21 cellular contexts compared by ENCODE assay signal in the genomic region with DNA sequence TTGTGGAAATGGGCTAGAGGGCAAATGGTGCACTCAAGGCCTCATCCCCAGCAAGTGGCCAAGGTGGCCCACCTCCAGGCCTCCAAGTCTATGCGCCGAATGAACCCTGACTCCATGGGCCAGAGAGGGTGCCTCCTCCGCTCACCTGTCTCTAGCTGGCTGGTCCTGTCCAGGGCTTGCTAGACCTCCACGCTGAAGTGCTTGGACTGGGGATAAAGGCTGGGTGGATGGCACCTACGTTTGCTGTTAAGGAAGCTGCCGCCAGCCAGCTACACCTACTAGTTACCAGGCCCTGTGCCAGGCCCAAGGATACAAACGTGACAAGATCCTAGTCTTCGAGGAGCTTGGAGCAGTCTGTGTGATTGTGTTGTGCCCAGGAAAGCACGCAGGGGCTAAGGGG. TPM values are rescaled to one million over a fixed set of nuclear protein-coding genes. Genes with fewer than 3 reads are reported as not detected.
DNase-seq lines count a peak whose midpoint lies in the region; ATAC-seq and TF ChIP-seq lines count a peak whose summit lies in the region.
"Had no signal": no experiment of that assay in that cellular context is flagged by ENCODE, and none has a peak within 500 bp of the region (broad histone marks: within the 10 kb centered on the region; RNA-seq: fewer than 3 reads in every experiment).

No MANE protein-coding gene starts in this region.

- H3K27ac ChIP-seq in gastroesophageal sphincter: peak overlapping the region; percentile 88 to 94 (median 90)
- H3K27ac ChIP-seq in hepatocyte: no peak overlapping the region
- H3K27ac ChIP-seq: C4-2B, pancreas had no signal

- no peaks in the 10 kb centered on the region for H3K27me3 Mint-ChIP-seq in activated naive CD4-positive, alpha-beta T cell treated with anti-CD3 and anti-CD28 coated beads, Interleukin-2, amount 50 U/mL, for 24 hours
- no peaks in the 10 kb centered on the region for H3K27me3 Mint-ChIP-seq in activated naive CD4-positive, alpha-beta T cell treated with anti-CD3 and anti-CD28 coated beads for 36 hours (ENCODE audit: low read depth)
- peaks cover 8% of the 10 kb centered on the region for H3K27me3 Mint-ChIP-seq in nephron progenitor cell (ENCODE audit: low read depth, poor library complexity)
- no peaks in the 10 kb centered on the region for H3K27me3 Mint-ChIP-seq in stimulated activated naive B cell treated with anti-CD40 and anti-IgM and Interleukin-4, amounts not matched to agents 10 μg/mL and 1 μg/mL and 100 μg/mL, for 72 hours

- WGBS in gastroesophageal sphincter (ENCODE audit: low coverage in 1 of 2), 2 donors: no CpG with 5 or more reads among the region's 9 CpGs
- 94% methylated on average over 9 of the region's 9 CpGs for WGBS in hepatocyte (ENCODE audit: low lambda C conversion rate, missing lambda C conversion rate)

- ATAC-seq in gastroesophageal sphincter: no peak
- ATAC-seq in stimulated activated naive B cell treated with anti-CD40 and anti-IgM and Interleukin-4, amounts not matched to agents 10 μg/mL and 1 μg/mL and 100 μg/mL, for 72 hours (replicated peaks): no peak
- ATAC-seq in HG03175 (IDR thresholded peaks at IDR 0.05; ENCODE audit: unreplicated experiment): no peak
- ATAC-seq: activated naive CD4-positive, alpha-beta T cell treated with anti-CD3 and anti-CD28 coated beads, Interleukin-2, amount 50 U/mL, for 72 hours; left colon; pancreas had no signal

- H3K9me2 ChIP-seq in hepatocyte (replicated peaks; ENCODE audit: insufficient read depth): no peaks in the 10 kb centered on the region

- peaks cover 39% of the 10 kb centered on the region for H3K4me1 Mint-ChIP-seq in activated naive CD4-positive, alpha-beta T cell treated with anti-CD3 and anti-CD28 coated beads, Interleukin-2, amount 50 U/mL, for 24 hours
- peaks cover 41% of the 10 kb centered on the region for H3K4me1 Mint-ChIP-seq in activated naive CD4-positive, alpha-beta T cell treated with anti-CD3 and anti-CD28 coated beads for 36 hours (ENCODE audit: low read depth)
- H3K4me1 Mint-ChIP-seq in nephron progenitor cell: peaks cover 64% of the 10 kb centered on the region
- peaks cover 58 to 65% of the 10 kb centered on the region in 2 donors for H3K4me1 Mint-ChIP-seq in stimulated activated naive B cell treated with anti-CD40 and anti-IgM and Interleukin-4, amounts not matched to agents 10 μg/mL and 1 μg/mL and 100 μg/mL, for 72 hours

- H3K27me3 ChIP-seq in gastroesophageal sphincter: no peaks in the 10 kb centered on the region
- H3K27me3 ChIP-seq in hepatocyte: no peaks in the 10 kb centered on the region
- H3K27me3 ChIP-seq: pancreas had no signal

- H3K4me3 Mint-ChIP-seq in activated naive CD4-positive, alpha-beta T cell treated with anti-CD3 and anti-CD28 coated beads, Interleukin-2, amount 50 U/mL, for 24 hours: no peak overlapping the region
- no peak overlapping the region for H3K4me3 Mint-ChIP-seq in activated naive CD4-positive, alpha-beta T cell treated with anti-CD3 and anti-CD28 coated beads for 36 hours
- no peak overlapping the region for H3K4me3 Mint-ChIP-seq in nephron progenitor cell
- H3K4me3 Mint-ChIP-seq in stimulated activated naive B cell treated with anti-CD40 and anti-IgM and Interleukin-4, amounts not matched to agents 10 μg/mL and 1 μg/mL and 100 μg/mL, for 72 hours: peak overlapping the region in 1 of 2 donors; percentile 2

- no peaks in the 10 kb centered on the region for H3K9me3 Mint-ChIP-seq in activated naive CD4-positive, alpha-beta T cell treated with anti-CD3 and anti-CD28 coated beads, Interleukin-2, amount 50 U/mL, for 24 hours
- no peaks in the 10 kb centered on the region for H3K9me3 Mint-ChIP-seq in activated naive CD4-positive, alpha-beta T cell treated with anti-CD3 and anti-CD28 coated beads for 36 hours
- no peaks in the 10 kb centered on the region for H3K9me3 Mint-ChIP-seq in nephron progenitor cell
- no peaks in the 10 kb centered on the region for H3K9me3 Mint-ChIP-seq in stimulated activated naive B cell treated with anti-CD40 and anti-IgM and Interleukin-4, amounts not matched to agents 10 μg/mL and 1 μg/mL and 100 μg/mL, for 72 hours

- CTCF ChIA-PET in activated naive CD4-positive, alpha-beta T cell treated with anti-CD3 and anti-CD28 coated beads for 36 hours (lab: Charles Lee): interaction anchor here (1.3 to 2.2 kb wide), 3 partner anchors 9 to 197 kb away, joined by 3 to 8 read pairs (median 3); no protein-coding TSS in a partner anchor

- no peak for DNase-seq in activated naive CD4-positive, alpha-beta T cell treated with anti-CD3 and anti-CD28 coated beads for 36 hours
- DNase-seq in nephron progenitor cell (no peak), NCI-H82 treated with DMSO at 0.1 percent for 48 hours (lab: John Stamatoyannopoulos, UW; ENCODE audit: unreplicated experiment) (no peak), hepatocyte (ENCODE audit: low spot score) (no peak)
- no peak for DNase-seq in stimulated activated naive B cell treated with anti-CD40 and anti-IgM and Interleukin-4, amounts not matched to agents 10 μg/mL and 1 μg/mL and 100 μg/mL, for 72 hours
- DNase-seq: activated CD4-positive, alpha-beta T cell treated with anti-CD3 and anti-CD28 coated beads, Interleukin-2, amount 50 U/mL, for 4 hours; left colon; NCI-H1105; NCI-H510A had no signal

- H3K79me2 ChIP-seq in hepatocyte: no peaks in the 10 kb centered on the region

- H3K27ac Mint-ChIP-seq in activated naive CD4-positive, alpha-beta T cell treated with anti-CD3 and anti-CD28 coated beads, Interleukin-2, amount 50 U/mL, for 24 hours: peak overlapping the region; percentile 26
- no peak overlapping the region for H3K27ac Mint-ChIP-seq in activated naive CD4-positive, alpha-beta T cell treated with anti-CD3 and anti-CD28 coated beads for 36 hours
- peak overlapping the region; percentile 82 for H3K27ac Mint-ChIP-seq in nephron progenitor cell
- H3K27ac Mint-ChIP-seq in stimulated activated naive B cell treated with anti-CD40 and anti-IgM and Interleukin-4, amounts not matched to agents 10 μg/mL and 1 μg/mL and 100 μg/mL, for 72 hours: peak overlapping the region; percentile 68
- H3K27ac Mint-ChIP-seq: activated naive CD4-positive, alpha-beta T cell treated with anti-CD3 and anti-CD28 coated beads, Interleukin-2, amount 50 U/mL, for 72 hours had no signal

- no peaks in the 10 kb centered on the region for H3K9me3 ChIP-seq in gastroesophageal sphincter
- no peaks in the 10 kb centered on the region for H3K9me3 ChIP-seq in hepatocyte (ENCODE audit: low read depth)
- H3K9me3 ChIP-seq: pancreas had no signal

- no peaks in the 10 kb centered on the region for H3K36me3 Mint-ChIP-seq in activated naive CD4-positive, alpha-beta T cell treated with anti-CD3 and anti-CD28 coated beads, Interleukin-2, amount 50 U/mL, for 24 hours
- no peaks in the 10 kb centered on the region for H3K36me3 Mint-ChIP-seq in activated naive CD4-positive, alpha-beta T cell treated with anti-CD3 and anti-CD28 coated beads for 36 hours (ENCODE audit: low read depth)
- no peaks in the 10 kb centered on the region for H3K36me3 Mint-ChIP-seq in nephron progenitor cell (ENCODE audit: low read depth)
- H3K36me3 Mint-ChIP-seq in stimulated activated naive B cell treated with anti-CD40 and anti-IgM and Interleukin-4, amounts not matched to agents 10 μg/mL and 1 μg/mL and 100 μg/mL, for 72 hours: peaks cover 1 to 3% of the 10 kb centered on the region in 2 donors

- no peak overlapping the region for H3K4me3 ChIP-seq in gastroesophageal sphincter
- no peak overlapping the region for H3K4me3 ChIP-seq in hepatocyte
- H3K4me3 ChIP-seq: pancreas, smooth muscle cell had no signal

- H3K36me3 ChIP-seq in gastroesophageal sphincter (peaks cover 0 to 4% of the 10 kb centered on the region in 2 donors), hepatocyte (replicated peaks; ENCODE audit: insufficient read depth, low read depth) (no peaks in the 10 kb centered on the region)
- H3K36me3 ChIP-seq: pancreas had no signal

- H4K20me1 ChIP-seq in hepatocyte (ENCODE audit: insufficient read depth, poor library complexity, severe bottlenecking): no peaks in the 10 kb centered on the region

- intact Hi-C loops in activated naive CD4-positive, alpha-beta T cell treated with anti-CD3 and anti-CD28 coated beads for 36 hours (cut with micrococcal nuclease): no loop called here

- TF ChIP-seq EP300 in gastroesophageal sphincter (IDR thresholded peaks at IDR 0.05): no peak

- no peak for TF ChIP-seq POLR2A in gastroesophageal sphincter (IDR thresholded peaks at IDR 0.05)

- H2AFZ ChIP-seq in hepatocyte: no peak overlapping the region

- no peak overlapping the region for H3K4me2 ChIP-seq in hepatocyte
- H3K4me2 ChIP-seq: smooth muscle cell had no signal

- TF ChIP-seq CTCF in gastroesophageal sphincter (IDR thresholded peaks at IDR 0.05): no peak
- no peak for TF ChIP-seq CTCF in nephron progenitor cell (IDR thresholded peaks at IDR 0.05)
- no peak for TF ChIP-seq CTCF in hepatocyte (IDR thresholded peaks at IDR 0.05; ENCODE audit: poor library complexity)

- H3K4me1 ChIP-seq in gastroesophageal sphincter: peaks cover 0 to 88% (median 31%) of the 10 kb centered on the region in 3 donors
- H3K4me1 ChIP-seq in hepatocyte (ENCODE audit: insufficient read depth): no peaks in the 10 kb centered on the region
- H3K4me1 ChIP-seq: pancreas had no signal

RNA-seq across cellular contexts. Expression of a gene that starts 0.7 kb away (rescaled TPM):
- under 1 TPM in 1 of 2 experiments, not detected in 1; 0.14 TPM for total RNA-seq in activated naive CD4-positive, alpha-beta T cell treated with anti-CD3 and anti-CD28 coated beads for 36 hours
- 100 to 1,000 TPM in 2 of 4 donors, 10 to 100 TPM in 2; 58.1 to 145 (median 93.4) TPM for total RNA-seq in gastroesophageal sphincter
- total RNA-seq in hepatocyte: 0.37 TPM in 1 of 2 replicates, not detected in the other
- 0.83 and 2.2 TPM in 2 replicates for polyA plus RNA-seq in hepatocyte
- total RNA-seq: dermis microvascular lymphatic vessel endothelial cell, frontal cortex, H1, HT1080, mononuclear cell, smooth muscle cell had no signal

RNA-seq across cellular contexts. Expression of a gene that starts 14.6 kb away (rescaled TPM):
- total RNA-seq in activated naive CD4-positive, alpha-beta T cell treated with anti-CD3 and anti-CD28 coated beads for 36 hours: 10 to 100 TPM; 67.7 TPM
- total RNA-seq in gastroesophageal sphincter: 10 to 100 TPM; 23.3 to 38.1 (median 30.8) TPM
- total RNA-seq in hepatocyte: 22.5 and 26.2 TPM in 2 replicates
- polyA plus RNA-seq in hepatocyte: 5.1 and 6.7 TPM in 2 replicates

RNA-seq across cellular contexts. Expression of a gene that starts 35.1 kb away (rescaled TPM):
- 1 to 10 TPM; 1.1 to 1.3 TPM for total RNA-seq in activated naive CD4-positive, alpha-beta T cell treated with anti-CD3 and anti-CD28 coated beads for 36 hours
- total RNA-seq in gastroesophageal sphincter (1 to 10 TPM; 1.3 to 2.8 (median 2.3) TPM), hepatocyte (2.4 and 3.1 TPM in 2 replicates)
- polyA plus RNA-seq in hepatocyte: 3.1 and 4.2 TPM in 2 replicates
- total RNA-seq: HT1080 had no signal

RNA-seq across cellular contexts. Expression of a gene that starts 36.4 kb away (rescaled TPM):
- 1 to 10 TPM in 1 of 2 experiments, under 1 TPM in 1; 0.95 to 1.7 TPM for total RNA-seq in activated naive CD4-positive, alpha-beta T cell treated with anti-CD3 and anti-CD28 coated beads for 36 hours
- 10 to 100 TPM; 14.6 to 92.9 (median 69.7) TPM for total RNA-seq in gastroesophageal sphincter
- total RNA-seq in hepatocyte: 351 and 1,063 TPM in 2 replicates
- 5,822 and 6,071 TPM in 2 replicates for polyA plus RNA-seq in hepatocyte

Comparison
In these comparisons a context has a peak if more than half of its experiments do, and no peak if none do; other contexts are left out.
1. RNA of a gene that starts 0.7 kb away (total RNA-seq): 58.1 to 145 TPM in gastroesophageal sphincter; 0.14 TPM in activated naive CD4-positive, alpha-beta T cell treated with anti-CD3 and anti-CD28 coated beads for 36 hours and 0.37 TPM in hepatocyte; every median in the first group is over 10 times any median in the second.